ENCODE assay signal across 19 cellular contexts in the genomic region with DNA sequence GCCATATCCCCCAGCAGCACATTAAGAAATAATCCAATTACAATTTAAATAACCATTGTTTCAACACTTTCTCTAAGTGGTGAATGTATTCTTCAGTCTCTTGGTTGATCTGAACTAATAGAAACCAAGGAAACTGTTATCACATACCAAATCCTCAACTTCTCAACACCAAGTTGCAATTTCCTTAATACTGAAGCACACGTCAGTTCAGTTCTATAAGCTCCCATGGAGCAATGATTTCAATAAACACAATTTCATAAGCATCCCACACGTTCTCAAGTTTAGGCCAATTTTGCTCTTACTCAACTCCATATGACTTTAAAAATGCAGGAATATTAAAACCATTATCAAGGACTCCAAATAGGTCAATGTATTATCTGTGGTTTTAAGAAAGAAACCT. TPM values are rescaled to one million over a fixed set of nuclear protein-coding genes. Genes with fewer than 3 reads are reported as not detected.
DNase-seq lines count a peak whose midpoint lies in the region; ATAC-seq and TF ChIP-seq lines count a peak whose summit lies in the region.
"Had no signal": no experiment of that assay in that cellular context is flagged by ENCODE, and none has a peak within 500 bp of the region (broad histone marks: within the 10 kb centered on the region; RNA-seq: fewer than 3 reads in every experiment).

No MANE protein-coding gene starts in this region.

- peaks cover 5% of the 10 kb centered on the region for H3K79me2 ChIP-seq in smooth muscle cell (ENCODE audit: low read depth)

- H3K27me3 ChIP-seq in BLaER1 (no peaks in the 10 kb centered on the region), ascending aorta (no peaks in the 10 kb centered on the region), gastroesophageal sphincter (peaks cover 32% of the 10 kb centered on the region), smooth muscle cell (ENCODE audit: low read depth) (no peaks in the 10 kb centered on the region)

- WGBS in gastroesophageal sphincter (ENCODE audit: low coverage in 1 of 2), 2 donors: 43 to 56% methylated on average over 1 to 2 of the region's 2 CpGs
- 51% methylated on average over 2 of the region's 2 CpGs for WGBS in smooth muscle cell (ENCODE audit: low lambda C conversion rate)

- no peaks in the 10 kb centered on the region for H3K36me3 ChIP-seq in BLaER1
- no peaks in the 10 kb centered on the region for H3K36me3 ChIP-seq in ascending aorta
- no peaks in the 10 kb centered on the region for H3K36me3 ChIP-seq in gastroesophageal sphincter
- no peaks in the 10 kb centered on the region for H3K36me3 ChIP-seq in smooth muscle cell (ENCODE audit: low read depth)

- H3K4me3 ChIP-seq in BLaER1 (no peak overlapping the region), ascending aorta (peak overlapping the region; percentile 32 to 62), gastroesophageal sphincter (peak overlapping the region in 1 of 2 donors; percentile 3), smooth muscle cell (no peak overlapping the region)

- H3K4me1 ChIP-seq in BLaER1 (peaks cover 72% of the 10 kb centered on the region), ascending aorta (peaks cover 6 to 40% of the 10 kb centered on the region in 2 donors), gastroesophageal sphincter (peaks cover 0 to 7% (median 0%) of the 10 kb centered on the region in 3 donors), smooth muscle cell (ENCODE audit: low read depth) (peaks cover 3% of the 10 kb centered on the region)
- H3K4me1 ChIP-seq: Caco-2 had no signal

- TF ChIP-seq EP300 in gastroesophageal sphincter (IDR thresholded peaks at IDR 0.05): no peak

- H4K20me1 ChIP-seq in BLaER1 (no peaks in the 10 kb centered on the region), smooth muscle cell (ENCODE audit: low read depth) (no peaks in the 10 kb centered on the region)

- intact Hi-C loops in ascending aorta (cut with DNase I): loop anchor here (2.0 to 5.0 kb wide), 2 partner anchors 157 to 303 kb away; a partner anchor contains a TSS

- TF ChIP-seq CTCF in ascending aorta (IDR thresholded peaks at IDR 0.05) (no peak), gastroesophageal sphincter (IDR thresholded peaks at IDR 0.05) (no peak), smooth muscle cell (IDR thresholded peaks at IDR 0.05; ENCODE audit: borderline replicate concordance, insufficient read depth, poor library complexity, severe bottlenecking) (no peak)

- peak overlapping the region; percentile 38 for H2AFZ ChIP-seq in smooth muscle cell (ENCODE audit: low read depth)

- no peak for DNase-seq in ascending aorta (ENCODE audit: low spot score in 2 of 2)
- no peak for DNase-seq in smooth muscle cell (lab: John Stamatoyannopoulos, UW; ENCODE audit: unreplicated experiment)
- no peak for DNase-seq in NCI-H524 (lab: John Stamatoyannopoulos, UW)
- DNase-seq: activated CD4-positive, alpha-beta T cell treated with anti-CD3 and anti-CD28 coated beads, Interleukin-2, amount 50 U/mL, for 1 hour; anterior cingulate cortex; Caco-2; erythroblast; head of caudate nucleus; MM.1S; NCI-H1694 treated with DMSO at 0.1 percent for 48 hours; NCI-H446 treated with DMSO at 0.1 percent for 48 hours; RPMI8226; stimulated activated naive CD4-positive, alpha-beta T cell had no signal

- ATAC-seq in gastroesophageal sphincter: no peak
- ATAC-seq in HG03025 (IDR thresholded peaks at IDR 0.05; ENCODE audit: low FRiP score, unreplicated experiment): no peak
- no peak for ATAC-seq in GM21737 (IDR thresholded peaks at IDR 0.05; ENCODE audit: unreplicated experiment)
- ATAC-seq in GM21619 (IDR thresholded peaks at IDR 0.05; ENCODE audit: unreplicated experiment): no peak

- H3K9ac ChIP-seq in BLaER1 (no peak overlapping the region), smooth muscle cell (ENCODE audit: low read depth) (no peak overlapping the region)

- H3K27ac ChIP-seq in BLaER1 (no peak overlapping the region), ascending aorta (peak overlapping the region; percentile 82 to 86), gastroesophageal sphincter (peak overlapping the region; percentile 25 to 56 (median 36)), smooth muscle cell (ENCODE audit: low read depth) (peak overlapping the region; percentile 72)

- H3K4me2 ChIP-seq in BLaER1: 0 out of 2 replicates have a peak overlapping the region, but pooled peaks have one; percentile 7
- peak overlapping the region; percentile 75 for H3K4me2 ChIP-seq in smooth muscle cell

- peaks cover 8% of the 10 kb centered on the region for H3F3A ChIP-seq in smooth muscle cell (ENCODE audit: low read depth)

- no peak for TF ChIP-seq POLR2A in gastroesophageal sphincter (IDR thresholded peaks at IDR 0.05)

- H3K9me3 ChIP-seq in BLaER1: no peaks in the 10 kb centered on the region
- no peaks in the 10 kb centered on the region for H3K9me3 ChIP-seq in ascending aorta
- no peaks in the 10 kb centered on the region for H3K9me3 ChIP-seq in gastroesophageal sphincter
- no peaks in the 10 kb centered on the region for H3K9me3 ChIP-seq in smooth muscle cell (replicated peaks; ENCODE audit: low read depth)
- H3K9me3 ChIP-seq: Caco-2 had no signal

RNA-seq across cellular contexts. Expression of a gene that starts 5.8 kb away (rescaled TPM):
- total RNA-seq in ascending aorta: 28.5 TPM
- 10 to 100 TPM in 3 of 4 donors, 1 to 10 TPM in 1; 3.3 to 12.4 (median 10.9) TPM for total RNA-seq in gastroesophageal sphincter
- 11.0 and 13.9 TPM in 2 replicates for total RNA-seq in smooth muscle cell
- polyA plus RNA-seq in smooth muscle cell: 9.2 and 14.4 TPM in 2 replicates
- total RNA-seq: Caco-2 had no signal
- polyA plus RNA-seq: IgD-negative memory B cell had no signal

Comparison
In these comparisons a context has a peak if more than half of its experiments do, and no peak if none do; other contexts are left out.
1. H3K4me3 ChIP-seq: peak in ascending aorta (2 of 2); none in BLaER1 (single experiment) and smooth muscle cell (single experiment).